Comparison of ENCODE assay signal across 13 cellular contexts in genomic region chr11:126140106-126140931, GRCh38.
A peak's percentile ranks its signal among the peaks of the same experiment; 100 is the strongest.
DNase-seq lines count a peak whose midpoint lies in the region; ATAC-seq and TF ChIP-seq lines count a peak whose summit lies in the region.
"Had no signal": no experiment of that assay in that cellular context is flagged by ENCODE, and none has a peak within 500 bp of the region (broad histone marks: within the 10 kb centered on the region; RNA-seq: fewer than 3 reads in every experiment).

No MANE protein-coding gene starts in this region.

- no peaks in the 10 kb centered on the region for H3K36me3 Mint-ChIP-seq in brain

- TF ChIP-seq CTCF in brain (conservative IDR thresholded peaks at IDR 0.05) (no peak), mucosa of descending colon (IDR thresholded peaks at IDR 0.05) (no peak), suprapubic skin (IDR thresholded peaks at IDR 0.05) (no peak), body of pancreas (IDR thresholded peaks at IDR 0.05) (no peak)

- 42% methylated on average over 10 of the region's 10 CpGs for WGBS in suprapubic skin
- 74 to 79% methylated on average over 9 to 10 of the region's 10 CpGs for WGBS in body of pancreas, 2 donors

- H3K9me3 ChIP-seq in mucosa of descending colon (no peaks in the 10 kb centered on the region), suprapubic skin (no peaks in the 10 kb centered on the region), body of pancreas (no peaks in the 10 kb centered on the region)

- no peaks in the 10 kb centered on the region for H3K9me3 Mint-ChIP-seq in brain

- TF ChIP-seq EP300 in suprapubic skin (IDR thresholded peaks at IDR 0.05): no peak

- H3K4me1 ChIP-seq in mucosa of descending colon (ENCODE audit: low read depth): no peaks in the 10 kb centered on the region
- H3K4me1 ChIP-seq in suprapubic skin: peaks cover 48% of the 10 kb centered on the region
- H3K4me1 ChIP-seq in body of pancreas: peaks cover 22% of the 10 kb centered on the region

- ATAC-seq in mucosa of descending colon (peak; percentile 8), body of pancreas (no peak)

- H3K4me3 ChIP-seq in mucosa of descending colon (no peak overlapping the region), suprapubic skin (peak overlapping the region; percentile 16), body of pancreas (no peak overlapping the region)

- peak overlapping the region; percentile 41 for H3K27ac ChIP-seq in suprapubic skin
- no peak overlapping the region for H3K27ac ChIP-seq in body of pancreas

- intact Hi-C loops in mucosa of descending colon (cut with DNase I, micrococcal nuclease): no loop called here
- intact Hi-C loops in body of pancreas (cut with DNase I): no loop called here

- in situ Hi-C loops in ACHN (cut with HindIII; ENCODE audit: low pct_ligation_motif_present, low pct_unique_long_range_greater_than_20kb, low sequenced_read_pairs): no loop called here

- H3K4me1 Mint-ChIP-seq in brain: peaks cover 60% of the 10 kb centered on the region

- no peak for TF ChIP-seq POLR2A in suprapubic skin (IDR thresholded peaks at IDR 0.05)
- TF ChIP-seq POLR2A in body of pancreas (IDR thresholded peaks at IDR 0.05): no peak

- H3K4me3 Mint-ChIP-seq in brain: peak overlapping the region in 4 of 5 experiments; percentile 1 to 53 (median 12)

- peaks cover 12% of the 10 kb centered on the region for H3K27me3 Mint-ChIP-seq in brain

- DNase-seq in DMS53 treated with DMSO at 0.1 percent for 48 hours (lab: John Stamatoyannopoulos, UW; ENCODE audit: unreplicated experiment) (peak; percentile 37), DMS53 (lab: John Stamatoyannopoulos, UW) (no peak), mucosa of descending colon (no peak), suprapubic skin (ENCODE audit: low spot score in 2 of 2) (no peak), HuH-7.5 (ENCODE audit: low spot score) (no peak), body of pancreas (no peak), ACHN (no peak)
- DNase-seq: activated CD4-positive, alpha-beta T cell treated with anti-CD3 and anti-CD28 coated beads for 1 hour; activated T-cell treated with anti-CD3 and anti-CD28 coated beads, Interleukin-2, amount 50 U/mL, for 48 hours; amniotic stem cell; NCI-H187 treated with DMSO at 0.1 percent for 48 hours; small intestine had no signal

- H3K36me3 ChIP-seq in mucosa of descending colon (ENCODE audit: low read depth) (no peaks in the 10 kb centered on the region), suprapubic skin (no peaks in the 10 kb centered on the region), body of pancreas (replicated peaks in 1 of 2; ENCODE audit: insufficient read depth in 1 of 2, low read depth in 2 of 2) (no peaks in the 10 kb centered on the region)

- peaks cover 11% of the 10 kb centered on the region for H3K27me3 ChIP-seq in suprapubic skin
- H3K27me3 ChIP-seq in body of pancreas: no peaks in the 10 kb centered on the region

- H3K27ac Mint-ChIP-seq in brain: peak overlapping the region; percentile 3 to 91 (median 72)
